ENCODE assay signal across 8 cellular contexts in genomic region chr1:247171875-247172563, GRCh38. TPM values are rescaled to one million over a fixed set of nuclear protein-coding genes. Genes with fewer than 3 reads are reported as not detected.
DNase-seq lines count a peak whose midpoint lies in the region; ATAC-seq and TF ChIP-seq lines count a peak whose summit lies in the region.
"Not testable (repeated sequence)": the region's sequence is repeated elsewhere in the genome, so short reads cannot be mapped to it uniquely, and the experiment has no call there.

TSS of gene ZNF124 (minus strand) at chr1:247172020. CDS start at chr1:247171877, 143 bp downstream.

- not testable (repeated sequence) for H2AFZ ChIP-seq in HCT116 (ENCODE audit: low read depth, low read length, poor library complexity, severe bottlenecking); neural cell (ENCODE audit: low read depth, low read length)

- peaks cover 24% of the 10 kb centered on the region for H3K79me2 ChIP-seq in HCT116 (ENCODE audit: insufficient read depth, low read length)
- peaks cover 22% of the 10 kb centered on the region for H3K79me2 ChIP-seq in neural cell (replicated peaks; ENCODE audit: insufficient read depth, low read length)

- not testable (repeated sequence) for DNase-seq in HCT116 (ENCODE audit: low read depth, low spot score); activated naive CD4-positive, alpha-beta T cell treated with anti-CD3 and anti-CD28 coated beads for 36 hours; vagina (ENCODE audit: extremely low spot score in 2 of 2)
- peak; percentile 60 for DNase-seq in OCI-M1 (lab: John Stamatoyannopoulos, UW)
- DNase-seq in germinal center (ENCODE audit: low spot score): peak; percentile 35

- not testable (repeated sequence) for TF ChIP-seq EP300 in neural cell (conservative IDR thresholded peaks at IDR 0.05; ENCODE audit: poor library complexity, severe bottlenecking)

- H3K36me3 Mint-ChIP-seq in activated naive CD4-positive, alpha-beta T cell treated with anti-CD3 and anti-CD28 coated beads for 36 hours (ENCODE audit: low read depth): peaks cover 29% of the 10 kb centered on the region

- not testable (repeated sequence) for H3K4me3 ChIP-seq in HCT116 (replicated peaks in 1 of 2; ENCODE audit: low read depth in 1 of 2, low read length in 2 of 2); neural cell (ENCODE audit: low read length); vagina

- not testable (repeated sequence) for H3K27me3 ChIP-seq in HCT116 (ENCODE audit: insufficient read depth, low read length); neural cell (ENCODE audit: insufficient read depth, low read depth, low read length); vagina

- H3K27ac Mint-ChIP-seq in activated naive CD4-positive, alpha-beta T cell treated with anti-CD3 and anti-CD28 coated beads for 36 hours: not testable (repeated sequence)

- H3K4me1 ChIP-seq in HCT116 (ENCODE audit: control insufficient read depth in 1 of 2, insufficient read depth in 2 of 2, low read length in 2 of 2); vagina: not testable (repeated sequence)

- not testable (repeated sequence) for BruUV-seq in HCT116 (replicated peaks; lab: Mats Ljungman, UMichigan)

- TF ChIP-seq RAD21 in HCT116 (IDR thresholded peaks at IDR 0.05; ENCODE audit: low read depth); neural cell (conservative IDR thresholded peaks at IDR 0.05): not testable (repeated sequence)

- H3K4me1 Mint-ChIP-seq in activated naive CD4-positive, alpha-beta T cell treated with anti-CD3 and anti-CD28 coated beads for 36 hours (ENCODE audit: low read depth): peaks cover 27% of the 10 kb centered on the region

- H3K9me3 Mint-ChIP-seq in activated naive CD4-positive, alpha-beta T cell treated with anti-CD3 and anti-CD28 coated beads for 36 hours: peaks cover 21% of the 10 kb centered on the region

- RAD21 ChIA-PET in HCT116 (lab: Charles Lee; ENCODE audit: low non-redundant PET in 1 of 2, low total read pairs in 2 of 2, uncharacterized antibody in 2 of 2, unreplicated experiment in 2 of 2): not testable (repeated sequence)

- POLR2A ChIA-PET in HCT116 (lab: Charles Lee): not testable (repeated sequence)

- not testable (repeated sequence) for H3K9ac ChIP-seq in HCT116 (ENCODE audit: low read length); neural cell (ENCODE audit: low read length)

- TF ChIP-seq CTCF in HCT116 (IDR thresholded peaks at IDR 0.05 in 2 of 3, conservative IDR thresholded peaks at IDR 0.05 in 1 of 3; ENCODE audit: borderline replicate concordance in 1 of 3, insufficient read depth in 1 of 3, low read depth in 2 of 3, low read length in 2 of 3); neural cell (IDR thresholded peaks at IDR 0.05; ENCODE audit: poor library complexity, severe bottlenecking); vagina (IDR thresholded peaks at IDR 0.05): not testable (repeated sequence)

- not testable (repeated sequence) for TF ChIP-seq POLR2A in HCT116 (IDR thresholded peaks at IDR 0.05; ENCODE audit: borderline replicate concordance, extremely low read depth, insufficient read depth, insufficient read length); vagina (IDR thresholded peaks at IDR 0.05)

- H3K27ac ChIP-seq in HCT116 (ENCODE audit: low read depth, low read length); neural cell (ENCODE audit: low read length); vagina: not testable (repeated sequence)

- H3K36me3 ChIP-seq in HCT116 (ENCODE audit: control insufficient read depth in 1 of 2, insufficient read depth in 2 of 2, low read length in 2 of 2); neural cell (ENCODE audit: insufficient read depth, low read length); vagina: not testable (repeated sequence)

- not testable (repeated sequence) for H3K4me2 ChIP-seq in HCT116 (ENCODE audit: low read length); neural cell (ENCODE audit: low read length)

- ATAC-seq in GM18867 (IDR thresholded peaks at IDR 0.05; ENCODE audit: unreplicated experiment): peak; percentile 99
- peak; percentile 98 for ATAC-seq in HCT116
- peak; percentile 97 for ATAC-seq in HG03460 (IDR thresholded peaks at IDR 0.05; ENCODE audit: unreplicated experiment)

- intact Hi-C loops in HCT116 (cut with micrococcal nuclease); vagina (cut with DNase I): not testable (repeated sequence)
- intact Hi-C loops in activated naive CD4-positive, alpha-beta T cell treated with anti-CD3 and anti-CD28 coated beads for 36 hours (cut with micrococcal nuclease): loop anchor here (2.0 to 5.0 kb wide), 2 partner anchors 39 to 160 kb away; partner anchors contain the start of gene ZNF496

- not testable (repeated sequence) for H4K20me1 ChIP-seq in HCT116 (ENCODE audit: insufficient read depth); neural cell (ENCODE audit: insufficient read depth)

- H3F3A ChIP-seq in neural cell (ENCODE audit: insufficient read depth, low read length, poor library complexity, severe bottlenecking): not testable (repeated sequence)

- not testable (repeated sequence) for H3K4me3 Mint-ChIP-seq in activated naive CD4-positive, alpha-beta T cell treated with anti-CD3 and anti-CD28 coated beads for 36 hours

- H3K9me3 ChIP-seq in HCT116 (ENCODE audit: control insufficient read depth in 1 of 2, insufficient read depth in 1 of 2, low read depth in 1 of 2, low read length in 2 of 2); neural cell (ENCODE audit: low read length); vagina: not testable (repeated sequence)

- H3K9me2 ChIP-seq in HCT116 (ENCODE audit: insufficient read depth); neural cell (ENCODE audit: insufficient read depth, low read length): not testable (repeated sequence)

- not testable (repeated sequence) for H3K27me3 Mint-ChIP-seq in activated naive CD4-positive, alpha-beta T cell treated with anti-CD3 and anti-CD28 coated beads for 36 hours (ENCODE audit: low read depth)

- CTCF ChIA-PET in HCT116 (lab: Charles Lee); activated naive CD4-positive, alpha-beta T cell treated with anti-CD3 and anti-CD28 coated beads for 36 hours (lab: Charles Lee): not testable (repeated sequence)

RNA-seq across cellular contexts. Expression of gene ZNF124, which starts in this region (rescaled TPM):
- 16.3 TPM for total RNA-seq in HCT116 (2021; ENCODE audit: unreplicated experiment)
- polyA plus RNA-seq in HCT116 (2012): 1.6 and 3.1 TPM in 2 replicates
- total RNA-seq in activated naive CD4-positive, alpha-beta T cell treated with anti-CD3 and anti-CD28 coated beads for 36 hours: 10 to 100 TPM; 10.6 to 11.8 TPM
- polyA plus RNA-seq in neural cell: 23.6 and 31.5 TPM in 2 replicates
- 505 and 513 TPM in 2 replicates for polyA minus RNA-seq in neural cell
- total RNA-seq in vagina: 39.3 TPM
